1 cellular context compared by ENCODE assay signal in the genomic region with DNA sequence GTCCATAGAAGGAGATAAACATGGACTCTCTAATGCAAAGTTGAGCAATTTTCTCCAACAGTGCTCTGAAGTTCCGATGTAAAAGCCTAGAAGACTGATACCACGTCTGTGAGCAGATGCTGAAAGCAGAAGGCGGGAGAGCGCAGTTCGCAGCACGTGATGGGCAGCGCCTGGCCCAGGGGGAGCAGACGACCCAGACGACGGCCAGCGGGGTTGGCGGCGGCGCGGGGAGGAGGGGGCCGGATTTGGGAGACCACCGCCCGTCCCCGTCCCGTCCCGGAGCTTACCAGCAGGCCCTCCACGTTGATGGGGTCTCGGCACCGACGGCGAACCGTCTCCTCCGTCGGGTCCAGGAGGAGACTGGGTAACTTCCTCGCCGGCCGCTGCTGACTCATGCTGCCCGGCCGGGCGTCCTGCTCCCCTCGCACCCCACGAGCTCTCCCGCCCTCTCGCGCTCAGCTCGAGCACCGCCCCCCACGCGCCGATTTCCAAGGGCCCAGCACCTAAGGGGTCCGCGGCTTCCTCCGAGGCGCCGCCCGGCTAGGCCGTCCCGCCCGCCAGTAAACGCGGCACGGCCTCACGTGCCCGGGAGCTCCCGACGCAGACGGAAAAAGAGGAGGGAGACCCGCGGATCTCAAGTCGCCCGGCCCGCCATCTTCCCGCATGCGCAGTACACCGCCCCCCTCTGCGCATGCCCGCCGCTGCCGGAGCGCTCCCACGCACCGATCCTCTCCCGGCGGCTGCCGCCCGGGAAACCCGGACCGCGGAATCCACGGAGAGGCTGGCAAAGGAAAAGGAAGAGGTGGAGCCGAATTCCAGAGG.
TF ChIP-seq lines count a peak whose summit lies in the region.

A gene with protein sequence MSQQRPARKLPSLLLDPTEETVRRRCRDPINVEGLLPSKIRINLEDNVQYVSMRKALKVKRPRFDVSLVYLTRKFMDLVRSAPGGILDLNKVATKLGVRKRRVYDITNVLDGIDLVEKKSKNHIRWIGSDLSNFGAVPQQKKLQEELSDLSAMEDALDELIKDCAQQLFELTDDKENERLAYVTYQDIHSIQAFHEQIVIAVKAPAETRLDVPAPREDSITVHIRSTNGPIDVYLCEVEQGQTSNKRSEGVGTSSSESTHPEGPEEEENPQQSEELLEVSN (minus strand): TSS at position 677 of the 822 bp plus-strand sequence. CDS start 282 bp downstream, at position 395.

TF ChIP-seq in K562, 482 proteins besides CTCF, POLR2A, EP300 and RAD21 (continued from another document and continues in another):
- TF ChIP-seq, protein P1, sequence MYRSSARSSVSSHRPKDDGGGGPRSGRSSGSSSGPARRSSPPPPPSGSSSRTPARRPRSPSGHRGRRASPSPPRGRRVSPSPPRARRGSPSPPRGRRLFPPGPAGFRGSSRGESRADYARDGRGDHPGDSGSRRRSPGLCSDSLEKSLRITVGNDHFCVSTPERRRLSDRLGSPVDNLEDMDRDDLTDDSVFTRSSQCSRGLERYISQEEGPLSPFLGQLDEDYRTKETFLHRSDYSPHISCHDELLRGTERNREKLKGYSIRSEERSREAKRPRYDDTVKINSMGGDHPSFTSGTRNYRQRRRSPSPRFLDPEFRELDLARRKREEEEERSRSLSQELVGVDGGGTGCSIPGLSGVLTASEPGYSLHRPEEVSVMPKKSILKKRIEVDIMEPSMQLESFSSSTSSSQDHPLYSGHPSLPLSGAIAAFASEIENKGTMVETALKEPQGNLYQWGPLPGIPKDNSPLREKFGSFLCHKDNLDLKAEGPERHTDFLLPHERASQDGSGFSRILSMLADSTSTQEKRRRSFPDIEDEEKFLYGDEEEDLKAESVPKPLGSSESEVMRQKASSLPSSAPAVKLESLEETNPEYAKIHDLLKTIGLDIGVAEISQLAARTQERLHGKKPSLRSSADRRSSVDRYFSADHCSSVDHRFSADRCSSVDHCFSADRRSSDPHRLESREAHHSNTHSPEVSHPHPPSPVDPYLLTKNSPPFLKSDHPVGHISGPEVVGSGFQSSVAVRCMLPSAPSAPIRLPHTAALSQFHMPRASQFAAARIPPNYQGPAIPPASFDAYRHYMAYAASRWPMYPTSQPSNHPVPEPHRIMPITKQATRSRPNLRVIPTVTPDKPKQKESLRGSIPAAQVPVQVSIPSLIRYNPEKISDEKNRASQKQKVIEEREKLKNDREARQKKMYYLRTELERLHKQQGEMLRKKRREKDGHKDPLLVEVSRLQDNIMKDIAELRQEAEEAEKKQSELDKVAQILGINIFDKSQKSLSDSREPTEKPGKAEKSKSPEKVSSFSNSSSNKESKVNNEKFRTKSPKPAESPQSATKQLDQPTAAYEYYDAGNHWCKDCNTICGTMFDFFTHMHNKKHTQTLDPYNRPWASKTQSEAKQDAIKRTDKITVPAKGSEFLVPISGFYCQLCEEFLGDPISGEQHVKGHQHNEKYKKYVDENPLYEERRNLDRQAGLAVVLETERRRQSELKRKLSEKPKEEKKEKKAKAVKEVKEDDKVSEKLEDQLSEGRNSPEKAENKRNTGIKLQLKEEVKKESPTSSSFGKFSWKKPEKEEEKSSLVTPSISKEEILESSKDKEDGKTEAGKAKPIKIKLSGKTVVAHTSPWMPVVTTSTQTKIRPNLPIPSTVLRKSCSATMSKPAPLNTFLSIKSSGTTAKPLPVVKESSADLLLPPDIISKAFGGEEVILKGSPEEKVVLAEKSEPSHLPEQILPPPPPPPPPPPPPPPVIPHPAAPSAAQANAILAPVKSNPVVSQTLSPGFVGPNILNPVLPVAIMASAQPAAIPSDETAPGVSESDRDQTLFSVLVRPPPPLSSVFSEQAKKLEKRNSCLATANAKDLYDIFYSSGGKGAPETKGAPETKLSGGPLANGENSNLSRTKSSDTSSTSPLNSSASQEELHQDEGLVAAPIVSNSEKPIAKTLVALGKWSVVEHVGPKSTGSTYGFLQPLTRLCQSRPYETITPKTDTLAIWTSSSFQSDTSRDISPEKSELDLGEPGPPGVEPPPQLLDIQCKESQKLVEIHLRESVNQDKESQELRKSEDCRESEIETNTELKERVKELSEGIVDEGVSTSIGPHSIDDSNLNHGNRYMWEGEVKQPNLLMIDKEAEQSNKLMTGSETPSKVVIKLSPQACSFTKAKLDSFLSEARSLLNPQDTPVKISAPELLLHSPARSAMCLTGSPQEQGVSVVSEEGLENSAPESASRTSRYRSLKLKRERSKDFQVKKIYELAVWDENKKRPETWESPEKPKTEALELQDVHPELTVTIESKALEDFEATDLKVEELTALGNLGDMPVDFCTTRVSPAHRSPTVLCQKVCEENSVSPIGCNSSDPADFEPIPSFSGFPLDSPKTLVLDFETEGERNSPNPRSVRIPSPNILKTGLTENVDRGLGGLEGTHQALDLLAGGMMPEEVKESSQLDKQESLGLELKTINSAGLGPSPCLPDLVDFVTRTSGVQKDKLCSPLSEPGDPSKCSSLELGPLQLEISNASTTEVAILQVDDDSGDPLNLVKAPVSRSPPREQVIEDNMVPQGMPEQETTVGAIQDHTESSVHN (IDR thresholded peaks at IDR 0.05; ENCODE audit: borderline replicate concordance in 1 of 2, low read depth in 1 of 2): no peak
- TF ChIP-seq MAFG (tag; conservative IDR thresholded peaks at IDR 0.05): peak; percentile 80
- TF ChIP-seq EGR1 (conservative IDR thresholded peaks at IDR 0.05): peak; percentile 91
- TF ChIP-seq, protein P2, sequence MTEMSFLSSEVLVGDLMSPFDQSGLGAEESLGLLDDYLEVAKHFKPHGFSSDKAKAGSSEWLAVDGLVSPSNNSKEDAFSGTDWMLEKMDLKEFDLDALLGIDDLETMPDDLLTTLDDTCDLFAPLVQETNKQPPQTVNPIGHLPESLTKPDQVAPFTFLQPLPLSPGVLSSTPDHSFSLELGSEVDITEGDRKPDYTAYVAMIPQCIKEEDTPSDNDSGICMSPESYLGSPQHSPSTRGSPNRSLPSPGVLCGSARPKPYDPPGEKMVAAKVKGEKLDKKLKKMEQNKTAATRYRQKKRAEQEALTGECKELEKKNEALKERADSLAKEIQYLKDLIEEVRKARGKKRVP (CRISPR knock-in tag; IDR thresholded peaks at IDR 0.05): no peak
- TF ChIP-seq CAMTA2 (CRISPR knock-in tag; conservative IDR thresholded peaks at IDR 0.05): no peak
- TF ChIP-seq CEBPG (CRISPR knock-in tag; IDR thresholded peaks at IDR 0.05): peak; percentile 74; the same call in 1 of the 2 replicates
- TF ChIP-seq CEBPG (tag; conservative IDR thresholded peaks at IDR 0.05 in 1 of 2, IDR thresholded peaks at IDR 0.05 in 1 of 2): peak in 1 of 2 experiments; percentile 64; a peak in 2 of 4 replicates
- TF ChIP-seq, protein P3, sequence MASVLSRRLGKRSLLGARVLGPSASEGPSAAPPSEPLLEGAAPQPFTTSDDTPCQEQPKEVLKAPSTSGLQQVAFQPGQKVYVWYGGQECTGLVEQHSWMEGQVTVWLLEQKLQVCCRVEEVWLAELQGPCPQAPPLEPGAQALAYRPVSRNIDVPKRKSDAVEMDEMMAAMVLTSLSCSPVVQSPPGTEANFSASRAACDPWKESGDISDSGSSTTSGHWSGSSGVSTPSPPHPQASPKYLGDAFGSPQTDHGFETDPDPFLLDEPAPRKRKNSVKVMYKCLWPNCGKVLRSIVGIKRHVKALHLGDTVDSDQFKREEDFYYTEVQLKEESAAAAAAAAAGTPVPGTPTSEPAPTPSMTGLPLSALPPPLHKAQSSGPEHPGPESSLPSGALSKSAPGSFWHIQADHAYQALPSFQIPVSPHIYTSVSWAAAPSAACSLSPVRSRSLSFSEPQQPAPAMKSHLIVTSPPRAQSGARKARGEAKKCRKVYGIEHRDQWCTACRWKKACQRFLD (CRISPR knock-in tag; IDR thresholded peaks at IDR 0.05): peak; percentile 95
- peak; percentile 96 for TF ChIP-seq XRCC5 (IDR thresholded peaks at IDR 0.05; ENCODE audit: low read depth, low read length)
- TF ChIP-seq ZNF311 (CRISPR knock-in tag; IDR thresholded peaks at IDR 0.05): no peak
- TF ChIP-seq NFE2 (IDR thresholded peaks at IDR 0.05; ENCODE audit: low read depth): peak; percentile 81
- TF ChIP-seq, protein P4, sequence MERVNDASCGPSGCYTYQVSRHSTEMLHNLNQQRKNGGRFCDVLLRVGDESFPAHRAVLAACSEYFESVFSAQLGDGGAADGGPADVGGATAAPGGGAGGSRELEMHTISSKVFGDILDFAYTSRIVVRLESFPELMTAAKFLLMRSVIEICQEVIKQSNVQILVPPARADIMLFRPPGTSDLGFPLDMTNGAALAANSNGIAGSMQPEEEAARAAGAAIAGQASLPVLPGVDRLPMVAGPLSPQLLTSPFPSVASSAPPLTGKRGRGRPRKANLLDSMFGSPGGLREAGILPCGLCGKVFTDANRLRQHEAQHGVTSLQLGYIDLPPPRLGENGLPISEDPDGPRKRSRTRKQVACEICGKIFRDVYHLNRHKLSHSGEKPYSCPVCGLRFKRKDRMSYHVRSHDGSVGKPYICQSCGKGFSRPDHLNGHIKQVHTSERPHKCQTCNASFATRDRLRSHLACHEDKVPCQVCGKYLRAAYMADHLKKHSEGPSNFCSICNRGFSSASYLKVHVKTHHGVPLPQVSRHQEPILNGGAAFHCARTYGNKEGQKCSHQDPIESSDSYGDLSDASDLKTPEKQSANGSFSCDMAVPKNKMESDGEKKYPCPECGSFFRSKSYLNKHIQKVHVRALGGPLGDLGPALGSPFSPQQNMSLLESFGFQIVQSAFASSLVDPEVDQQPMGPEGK (CRISPR knock-in tag; IDR thresholded peaks at IDR 0.05; ENCODE audit: borderline replicate concordance): no peak
- TF ChIP-seq, protein P5, sequence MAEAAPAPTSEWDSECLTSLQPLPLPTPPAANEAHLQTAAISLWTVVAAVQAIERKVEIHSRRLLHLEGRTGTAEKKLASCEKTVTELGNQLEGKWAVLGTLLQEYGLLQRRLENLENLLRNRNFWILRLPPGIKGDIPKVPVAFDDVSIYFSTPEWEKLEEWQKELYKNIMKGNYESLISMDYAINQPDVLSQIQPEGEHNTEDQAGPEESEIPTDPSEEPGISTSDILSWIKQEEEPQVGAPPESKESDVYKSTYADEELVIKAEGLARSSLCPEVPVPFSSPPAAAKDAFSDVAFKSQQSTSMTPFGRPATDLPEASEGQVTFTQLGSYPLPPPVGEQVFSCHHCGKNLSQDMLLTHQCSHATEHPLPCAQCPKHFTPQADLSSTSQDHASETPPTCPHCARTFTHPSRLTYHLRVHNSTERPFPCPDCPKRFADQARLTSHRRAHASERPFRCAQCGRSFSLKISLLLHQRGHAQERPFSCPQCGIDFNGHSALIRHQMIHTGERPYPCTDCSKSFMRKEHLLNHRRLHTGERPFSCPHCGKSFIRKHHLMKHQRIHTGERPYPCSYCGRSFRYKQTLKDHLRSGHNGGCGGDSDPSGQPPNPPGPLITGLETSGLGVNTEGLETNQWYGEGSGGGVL (CRISPR knock-in tag; IDR thresholded peaks at IDR 0.05): no peak
- TF ChIP-seq, protein P6, sequence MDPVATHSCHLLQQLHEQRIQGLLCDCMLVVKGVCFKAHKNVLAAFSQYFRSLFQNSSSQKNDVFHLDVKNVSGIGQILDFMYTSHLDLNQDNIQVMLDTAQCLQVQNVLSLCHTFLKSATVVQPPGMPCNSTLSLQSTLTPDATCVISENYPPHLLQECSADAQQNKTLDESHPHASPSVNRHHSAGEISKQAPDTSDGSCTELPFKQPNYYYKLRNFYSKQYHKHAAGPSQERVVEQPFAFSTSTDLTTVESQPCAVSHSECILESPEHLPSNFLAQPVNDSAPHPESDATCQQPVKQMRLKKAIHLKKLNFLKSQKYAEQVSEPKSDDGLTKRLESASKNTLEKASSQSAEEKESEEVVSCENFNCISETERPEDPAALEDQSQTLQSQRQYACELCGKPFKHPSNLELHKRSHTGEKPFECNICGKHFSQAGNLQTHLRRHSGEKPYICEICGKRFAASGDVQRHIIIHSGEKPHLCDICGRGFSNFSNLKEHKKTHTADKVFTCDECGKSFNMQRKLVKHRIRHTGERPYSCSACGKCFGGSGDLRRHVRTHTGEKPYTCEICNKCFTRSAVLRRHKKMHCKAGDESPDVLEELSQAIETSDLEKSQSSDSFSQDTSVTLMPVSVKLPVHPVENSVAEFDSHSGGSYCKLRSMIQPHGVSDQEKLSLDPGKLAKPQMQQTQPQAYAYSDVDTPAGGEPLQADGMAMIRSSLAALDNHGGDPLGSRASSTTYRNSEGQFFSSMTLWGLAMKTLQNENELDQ (CRISPR knock-in tag; IDR thresholded peaks at IDR 0.05; ENCODE audit: borderline replicate concordance): peak; percentile 97
- TF ChIP-seq POLR2AphosphoS2 (IDR thresholded peaks at IDR 0.05; ENCODE audit: low read length): no peak
- TF ChIP-seq, protein P7, sequence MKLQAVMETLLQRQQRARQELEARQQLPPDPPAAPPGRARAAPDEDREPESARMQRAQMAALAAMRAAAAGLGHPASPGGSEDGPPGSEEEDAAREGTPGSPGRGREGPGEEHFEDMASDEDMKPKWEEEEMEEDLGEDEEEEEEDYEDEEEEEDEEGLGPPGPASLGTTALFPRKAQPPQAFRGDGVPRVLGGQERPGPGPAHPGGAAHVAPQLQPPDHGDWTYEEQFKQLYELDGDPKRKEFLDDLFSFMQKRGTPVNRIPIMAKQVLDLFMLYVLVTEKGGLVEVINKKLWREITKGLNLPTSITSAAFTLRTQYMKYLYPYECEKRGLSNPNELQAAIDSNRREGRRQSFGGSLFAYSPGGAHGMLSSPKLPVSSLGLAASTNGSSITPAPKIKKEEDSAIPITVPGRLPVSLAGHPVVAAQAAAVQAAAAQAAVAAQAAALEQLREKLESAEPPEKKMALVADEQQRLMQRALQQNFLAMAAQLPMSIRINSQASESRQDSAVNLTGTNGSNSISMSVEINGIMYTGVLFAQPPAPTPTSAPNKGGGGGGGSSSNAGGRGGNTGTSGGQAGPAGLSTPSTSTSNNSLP (IDR thresholded peaks at IDR 0.05; ENCODE audit: borderline replicate concordance, low read depth, low read length): no peak
- TF ChIP-seq SMARCC2 (IDR thresholded peaks at IDR 0.05; ENCODE audit: low read depth): no peak
- TF ChIP-seq, protein P8, sequence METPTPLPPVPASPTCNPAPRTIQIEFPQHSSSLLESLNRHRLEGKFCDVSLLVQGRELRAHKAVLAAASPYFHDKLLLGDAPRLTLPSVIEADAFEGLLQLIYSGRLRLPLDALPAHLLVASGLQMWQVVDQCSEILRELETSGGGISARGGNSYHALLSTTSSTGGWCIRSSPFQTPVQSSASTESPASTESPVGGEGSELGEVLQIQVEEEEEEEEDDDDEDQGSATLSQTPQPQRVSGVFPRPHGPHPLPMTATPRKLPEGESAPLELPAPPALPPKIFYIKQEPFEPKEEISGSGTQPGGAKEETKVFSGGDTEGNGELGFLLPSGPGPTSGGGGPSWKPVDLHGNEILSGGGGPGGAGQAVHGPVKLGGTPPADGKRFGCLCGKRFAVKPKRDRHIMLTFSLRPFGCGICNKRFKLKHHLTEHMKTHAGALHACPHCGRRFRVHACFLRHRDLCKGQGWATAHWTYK (CRISPR knock-in tag; IDR thresholded peaks at IDR 0.05): 0 out of 2 replicates have a peak, but pooled peaks have one; percentile 41
- TF ChIP-seq ZNF239 (CRISPR knock-in tag; IDR thresholded peaks at IDR 0.05): no peak
- TF ChIP-seq SPI1 (IDR thresholded peaks at IDR 0.05; ENCODE audit: borderline replicate concordance, low read depth, low read length): no peak; the same call in 1 of the 2 replicates
- no peak for TF ChIP-seq ZNF780A (CRISPR knock-in tag; IDR thresholded peaks at IDR 0.05)
- peak; percentile 32 to 65; a peak in 2 of 4 replicates for TF ChIP-seq TRIM24 (IDR thresholded peaks at IDR 0.05)
- TF ChIP-seq HCFC1 (IDR thresholded peaks at IDR 0.05; ENCODE audit: low read depth, low read length): peak; percentile 70
- no peak for TF ChIP-seq POLR2B (IDR thresholded peaks at IDR 0.05; ENCODE audit: low read depth, partially characterized antibody)
- TF ChIP-seq, protein P9, sequence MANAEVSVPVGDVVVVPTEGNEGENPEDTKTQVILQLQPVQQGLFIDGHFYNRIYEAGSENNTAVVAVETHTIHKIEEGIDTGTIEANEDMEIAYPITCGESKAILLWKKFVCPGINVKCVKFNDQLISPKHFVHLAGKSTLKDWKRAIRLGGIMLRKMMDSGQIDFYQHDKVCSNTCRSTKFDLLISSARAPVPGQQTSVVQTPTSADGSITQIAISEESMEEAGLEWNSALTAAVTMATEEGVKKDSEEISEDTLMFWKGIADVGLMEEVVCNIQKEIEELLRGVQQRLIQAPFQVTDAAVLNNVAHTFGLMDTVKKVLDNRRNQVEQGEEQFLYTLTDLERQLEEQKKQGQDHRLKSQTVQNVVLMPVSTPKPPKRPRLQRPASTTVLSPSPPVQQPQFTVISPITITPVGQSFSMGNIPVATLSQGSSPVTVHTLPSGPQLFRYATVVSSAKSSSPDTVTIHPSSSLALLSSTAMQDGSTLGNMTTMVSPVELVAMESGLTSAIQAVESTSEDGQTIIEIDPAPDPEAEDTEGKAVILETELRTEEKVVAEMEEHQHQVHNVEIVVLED (CRISPR knock-in tag; IDR thresholded peaks at IDR 0.05): peak; percentile 78
